13 cellular contexts compared by ENCODE assay signal in genomic region chr1:172951728-172952365, GRCh38.
DNase-seq lines count a peak whose midpoint lies in the region; ATAC-seq and TF ChIP-seq lines count a peak whose summit lies in the region.
"Had no signal": no experiment of that assay in that cellular context is flagged by ENCODE, and none has a peak within 500 bp of the region (broad histone marks: within the 10 kb centered on the region; RNA-seq: fewer than 3 reads in every experiment).

No MANE protein-coding gene starts in this region.

- TF ChIP-seq CTCF in PC-3 (conservative IDR thresholded peaks at IDR 0.05; ENCODE audit: low read depth, low read length) (no peak), fibroblast of mammary gland (conservative IDR thresholded peaks at IDR 0.05; ENCODE audit: control insufficient read depth, insufficient read depth, low read depth, low read length) (no peak), omental fat pad (IDR thresholded peaks at IDR 0.05) (no peak), neural progenitor cell (IDR thresholded peaks at IDR 0.05) (no peak)

- H3K9me3 ChIP-seq in PC-3 (ENCODE audit: low read length), result no peaks in the 10 kb centered on the region
- no peaks in the 10 kb centered on the region for H3K9me3 ChIP-seq in neural progenitor cell (ENCODE audit: low read depth)

- no peaks in the 10 kb centered on the region for H3K27me3 ChIP-seq in PC-3 (ENCODE audit: low read length)
- H3K27me3 ChIP-seq in neural progenitor cell, result no peaks in the 10 kb centered on the region

- H3K79me2 ChIP-seq in PC-3 (ENCODE audit: low read length) (no peaks in the 10 kb centered on the region), neural progenitor cell (ENCODE audit: low read depth) (no peaks in the 10 kb centered on the region)

- H3K27ac ChIP-seq in PC-3 (ENCODE audit: low read length), result no peak overlapping the region
- no peak overlapping the region for H3K27ac ChIP-seq in neural progenitor cell

- H4K20me1 ChIP-seq in PC-3 (ENCODE audit: low read length) (no peaks in the 10 kb centered on the region), neural progenitor cell (ENCODE audit: low read depth) (no peaks in the 10 kb centered on the region)

- H3K4me1 Mint-ChIP-seq in neural progenitor cell, result no peaks in the 10 kb centered on the region

- H3K27ac Mint-ChIP-seq in neural progenitor cell, result no peak overlapping the region
- H3K27ac Mint-ChIP-seq: CD4-positive, CD25-positive, alpha-beta regulatory T cell; naive thymus-derived CD8-positive, alpha-beta T cell had no signal

- H3K4me1 ChIP-seq in PC-3 (ENCODE audit: insufficient read depth, low read length) (peaks cover 30% of the 10 kb centered on the region), neural progenitor cell (no peaks in the 10 kb centered on the region)

- no peaks in the 10 kb centered on the region for H3K36me3 ChIP-seq in PC-3 (ENCODE audit: low read depth, low read length)
- no peaks in the 10 kb centered on the region for H3K36me3 ChIP-seq in neural progenitor cell

- no peak overlapping the region for H3K4me3 Mint-ChIP-seq in neural progenitor cell
- H3K4me3 Mint-ChIP-seq: CD4-positive, CD25-positive, alpha-beta regulatory T cell; naive thymus-derived CD8-positive, alpha-beta T cell had no signal

- intact Hi-C loops in PC-3 (cut with micrococcal nuclease), result no loop called here

- POLR2A ChIA-PET in PC-3 (lab: Charles Lee; ENCODE audit: unreplicated experiment), result no interaction called here

- H2AFZ ChIP-seq in PC-3 (ENCODE audit: low read length) (no peak overlapping the region), neural progenitor cell (replicated peaks) (no peak overlapping the region)

- H3K9me3 Mint-ChIP-seq in neural progenitor cell, result no peaks in the 10 kb centered on the region
- H3K9me3 Mint-ChIP-seq: CD4-positive, CD25-positive, alpha-beta regulatory T cell; naive thymus-derived CD8-positive, alpha-beta T cell had no signal

- H3F3A ChIP-seq in PC-3 (ENCODE audit: low read length, unreplicated experiment) (no peaks in the 10 kb centered on the region), neural progenitor cell (ENCODE audit: low read depth) (no peaks in the 10 kb centered on the region)

- CTCF ChIA-PET in PC-3 (lab: Charles Lee), result no interaction called here

- no TSS peak for BruUV-seq in PC-3 (replicated peaks; lab: Mats Ljungman, UMichigan)

- DNase-seq in EL (peak; percentile 78), PC-3 (peak; percentile 65), fibroblast of mammary gland (ENCODE audit: low read depth) (peak; percentile 84), omental fat pad (ENCODE audit: low spot score) (no peak), T1000 (lab: John Stamatoyannopoulos, UW) (no peak), neural progenitor cell (ENCODE audit: low spot score) (no peak), NCI-H2029 treated with DMSO at 0.1 percent for 48 hours (lab: John Stamatoyannopoulos, UW) (no peak)
- DNase-seq: activated naive CD4-positive, alpha-beta T cell treated with anti-CD3 and anti-CD28 coated beads, Interleukin-2, amount 50 U/mL, for 16 hours; CD4-positive, CD25-positive, alpha-beta regulatory T cell; islet precursor cell; naive thymus-derived CD8-positive, alpha-beta T cell; NCI-H524 treated with DMSO at 0.1 percent for 48 hours had no signal

- no peak for ATAC-seq in PC-3
- ATAC-seq in omental fat pad (ENCODE audit: low FRiP score), result peak; percentile 85
- no peak for ATAC-seq in SK-N-SH treated with all-trans-retinoic acid at 6 μM for 48 hours
- ATAC-seq: naive thymus-derived CD8-positive, alpha-beta T cell had no signal

- H3K4me3 ChIP-seq in PC-3 (ENCODE audit: low read length), result no peak overlapping the region
- no peak overlapping the region for H3K4me3 ChIP-seq in fibroblast of mammary gland (ENCODE audit: control insufficient read depth, low read depth, low read length)
- no peak overlapping the region for H3K4me3 ChIP-seq in neural progenitor cell

- no peaks in the 10 kb centered on the region for H3K27me3 Mint-ChIP-seq in neural progenitor cell (ENCODE audit: insufficient read depth, low read depth)

- no peak overlapping the region for H3K4me2 ChIP-seq in PC-3 (ENCODE audit: low read length)
- no peak overlapping the region for H3K4me2 ChIP-seq in neural progenitor cell

- H3K9ac ChIP-seq in PC-3 (ENCODE audit: low read length) (no peak overlapping the region), neural progenitor cell (no peak overlapping the region)

- H3K36me3 Mint-ChIP-seq in neural progenitor cell, result no peaks in the 10 kb centered on the region
- H3K36me3 Mint-ChIP-seq: CD4-positive, CD25-positive, alpha-beta regulatory T cell; naive thymus-derived CD8-positive, alpha-beta T cell had no signal

- no peaks in the 10 kb centered on the region for H3K9me2 ChIP-seq in PC-3 (replicated peaks; ENCODE audit: low read length)

TF ChIP-seq in SK-N-SH treated with all-trans-retinoic acid at 6 μM for 48 hours, 23 proteins besides CTCF, POLR2A, EP300 and RAD21:
- TF ChIP-seq RARB (CRISPR knock-in tag; IDR thresholded peaks at IDR 0.05) (no peak), TOX (CRISPR knock-in tag; IDR thresholded peaks at IDR 0.05; ENCODE audit: borderline replicate concordance) (no peak), POU6F1 (CRISPR knock-in tag; IDR thresholded peaks at IDR 0.05; ENCODE audit: borderline replicate concordance, low read depth) (no peak), CSRNP3 (CRISPR knock-in tag; IDR thresholded peaks at IDR 0.05) (no peak), GLIS3 (CRISPR knock-in tag; IDR thresholded peaks at IDR 0.05) (no peak), TSHZ2 (CRISPR knock-in tag; IDR thresholded peaks at IDR 0.05) (no peak), OSR1 (CRISPR knock-in tag; IDR thresholded peaks at IDR 0.05) (no peak)
TF ChIP-seq in SK-N-SH treated with all-trans-retinoic acid at 6 μM for 48 hours: peak in this region for 0.

Comparison
In these comparisons a context has a peak if more than half of its experiments do, and no peak if none do; other contexts are left out.
1. DNase-seq: peak in EL (single experiment), PC-3 (single experiment) and fibroblast of mammary gland (single experiment); none in omental fat pad (single experiment), T1000 (single experiment), neural progenitor cell (single experiment) and NCI-H2029 treated with DMSO at 0.1 percent for 48 hours (single experiment).